Comparison of ENCODE assay signal across 16 cellular contexts in genomic region chrX:19728915-19729314, GRCh38.
DNase-seq lines count a peak whose midpoint lies in the region; ATAC-seq and TF ChIP-seq lines count a peak whose summit lies in the region.
"Had no signal": no experiment of that assay in that cellular context is flagged by ENCODE, and none has a peak within 500 bp of the region (broad histone marks: within the 10 kb centered on the region; RNA-seq: fewer than 3 reads in every experiment).

No MANE protein-coding gene starts in this region.

- TF ChIP-seq CTCF in neural progenitor cell (IDR thresholded peaks at IDR 0.05) = no peak

- H3K27me3 ChIP-seq in neural progenitor cell = no peaks in the 10 kb centered on the region

- H2AFZ ChIP-seq in neural progenitor cell (replicated peaks) = no peak overlapping the region

- peak; percentile 76 for ATAC-seq in GM18511 (IDR thresholded peaks at IDR 0.05; ENCODE audit: unreplicated experiment)
- peak; percentile 60 for ATAC-seq in GM21619 (IDR thresholded peaks at IDR 0.05; ENCODE audit: unreplicated experiment)
- ATAC-seq in HG03280 (IDR thresholded peaks at IDR 0.05; ENCODE audit: unreplicated experiment) = no peak

- H3K27ac ChIP-seq in neural progenitor cell = no peak overlapping the region
- H3K27ac ChIP-seq: C4-2B had no signal

- no peaks in the 10 kb centered on the region for H3K4me1 ChIP-seq in neural progenitor cell

- no peaks in the 10 kb centered on the region for H3F3A ChIP-seq in neural progenitor cell (ENCODE audit: low read depth)

- H3K9me3 ChIP-seq in neural progenitor cell (ENCODE audit: low read depth) = no peaks in the 10 kb centered on the region

- no peak overlapping the region for H3K4me2 ChIP-seq in neural progenitor cell

- H3K9ac ChIP-seq in neural progenitor cell = no peak overlapping the region

- no peak overlapping the region for H3K4me3 Mint-ChIP-seq in neural progenitor cell
- H3K4me3 Mint-ChIP-seq: nephron progenitor cell had no signal

- H3K4me1 Mint-ChIP-seq in neural progenitor cell = no peaks in the 10 kb centered on the region
- H3K4me1 Mint-ChIP-seq: nephron progenitor cell had no signal

- peaks cover 3% of the 10 kb centered on the region for H3K27me3 Mint-ChIP-seq in neural progenitor cell (ENCODE audit: insufficient read depth, low read depth)

- H3K27ac Mint-ChIP-seq in neural progenitor cell = no peak overlapping the region
- H3K27ac Mint-ChIP-seq: nephron progenitor cell had no signal

- no peak overlapping the region for H3K4me3 ChIP-seq in neural progenitor cell

- H3K36me3 Mint-ChIP-seq in neural progenitor cell = no peaks in the 10 kb centered on the region

- H3K36me3 ChIP-seq in neural progenitor cell = no peaks in the 10 kb centered on the region

- H4K20me1 ChIP-seq in neural progenitor cell (ENCODE audit: low read depth) = no peaks in the 10 kb centered on the region

- no peaks in the 10 kb centered on the region for H3K79me2 ChIP-seq in neural progenitor cell (ENCODE audit: low read depth)

- DNase-seq in NCI-H226 (peak; percentile 69), iris pigment epithelial cell (ENCODE audit: low read depth) (peak; percentile 24), NCI-H748 (lab: John Stamatoyannopoulos, UW; ENCODE audit: unreplicated experiment) (no peak), neural progenitor cell (ENCODE audit: low spot score) (no peak)
- DNase-seq: activated CD8-positive, alpha-beta memory T cell treated with anti-CD3 and anti-CD28 coated beads, Interleukin-2, amount 50 U/mL, for 4 hours; GDM1; glutamatergic neuron; NCI-H1417; NCI-H526; nephron progenitor cell; SHP77; substantia nigra had no signal

- no peaks in the 10 kb centered on the region for H3K9me3 Mint-ChIP-seq in neural progenitor cell

Comparison
In these comparisons a context has a peak if more than half of its experiments do, and no peak if none do; other contexts are left out.
1. DNase-seq: peak in NCI-H226 (single experiment) and iris pigment epithelial cell (single experiment); none in NCI-H748 (single experiment) and neural progenitor cell (single experiment).